1 cellular context compared by ENCODE assay signal in genomic region chr6:52544325-52545022, GRCh38.
A peak's percentile ranks its signal among the peaks of the same experiment; 100 is the strongest.
TF ChIP-seq lines count a peak whose summit lies in the region.

No MANE protein-coding gene starts in this region.

TF ChIP-seq in HepG2, 621 proteins besides CTCF, POLR2A, EP300 and RAD21 (continues in another document):
- TF ChIP-seq ZNF136 (CRISPR knock-in tag; IDR thresholded peaks at IDR 0.05; ENCODE audit: low read depth) (0 out of 2 replicates have a peak, but pooled peaks have one; percentile 9), ZNF446 (CRISPR knock-in tag; IDR thresholded peaks at IDR 0.05) (no peak), MEIS2 (CRISPR knock-in tag; IDR thresholded peaks at IDR 0.05) (no peak; the same call in 1 of the 2 replicates), ZNF652 (CRISPR knock-in tag; IDR thresholded peaks at IDR 0.05; ENCODE audit: borderline replicate concordance, low read depth) (no peak), AHR (CRISPR knock-in tag; IDR thresholded peaks at IDR 0.05) (no peak), ZNF10 (CRISPR knock-in tag; IDR thresholded peaks at IDR 0.05; ENCODE audit: borderline replicate concordance, low read depth) (no peak), ARNT (IDR thresholded peaks at IDR 0.05) (no peak), SIX4 (CRISPR knock-in tag; IDR thresholded peaks at IDR 0.05) (no peak), PBX2 (CRISPR knock-in tag; IDR thresholded peaks at IDR 0.05) (no peak), ATM (IDR thresholded peaks at IDR 0.05; ENCODE audit: borderline replicate concordance) (no peak), JUN (CRISPR knock-in tag; IDR thresholded peaks at IDR 0.05) (no peak), ZNF33A (CRISPR knock-in tag; IDR thresholded peaks at IDR 0.05; ENCODE audit: borderline replicate concordance) (0 out of 2 replicates have a peak, but pooled peaks have one; percentile 45), ZNF232 (CRISPR knock-in tag; IDR thresholded peaks at IDR 0.05; ENCODE audit: borderline replicate concordance) (no peak), ZEB1 (IDR thresholded peaks at IDR 0.05; ENCODE audit: insufficient replicate concordance, low read depth) (peak; percentile 58), ZFP37 (CRISPR knock-in tag; IDR thresholded peaks at IDR 0.05; ENCODE audit: borderline replicate concordance) (no peak; the same call in 1 of the 2 replicates), CREM (IDR thresholded peaks at IDR 0.05) (peak; percentile 76), CREM (CRISPR knock-in tag; IDR thresholded peaks at IDR 0.05) (no peak), FOXA3 (CRISPR knock-in tag; IDR thresholded peaks at IDR 0.05) (peak; percentile 94), ZMYM3 (CRISPR knock-in tag; IDR thresholded peaks at IDR 0.05) (peak; percentile 12; the same call in 1 of the 2 replicates), GZF1 (CRISPR knock-in tag; IDR thresholded peaks at IDR 0.05) (peak; percentile 83; the same call in 1 of the 2 replicates), SKI (IDR thresholded peaks at IDR 0.05; ENCODE audit: partially characterized antibody) (no peak), YEATS4 (CRISPR knock-in tag; IDR thresholded peaks at IDR 0.05; ENCODE audit: borderline replicate concordance) (no peak), ISL2 (CRISPR knock-in tag; IDR thresholded peaks at IDR 0.05) (peak; percentile 93), BCL6 (CRISPR knock-in tag; IDR thresholded peaks at IDR 0.05) (peak; percentile 41; the same call in 1 of the 2 replicates), CREB1 (IDR thresholded peaks at IDR 0.05) (no peak), CREB1 (CRISPR knock-in tag; IDR thresholded peaks at IDR 0.05) (peak; percentile 60; the same call in 1 of the 2 replicates), HOMEZ (CRISPR knock-in tag; IDR thresholded peaks at IDR 0.05; ENCODE audit: low read depth) (peak; percentile 4; the same call in 1 of the 2 replicates), ZSCAN9 (CRISPR knock-in tag; IDR thresholded peaks at IDR 0.05; ENCODE audit: borderline replicate concordance) (0 out of 2 replicates have a peak, but pooled peaks have one; percentile 51), NBN (conservative IDR thresholded peaks at IDR 0.05) (no peak), ZNF713 (CRISPR knock-in tag; IDR thresholded peaks at IDR 0.05) (no peak), JUNB (CRISPR knock-in tag; IDR thresholded peaks at IDR 0.05; ENCODE audit: borderline replicate concordance) (peak; percentile 11; the same call in 1 of the 2 replicates), ZNF335 (CRISPR knock-in tag; IDR thresholded peaks at IDR 0.05) (no peak; the same call in none of the 2 replicates), KDM1A (CRISPR knock-in tag; IDR thresholded peaks at IDR 0.05) (peak; percentile 57; the same call in 1 of the 2 replicates), RNF2 (conservative IDR thresholded peaks at IDR 0.05; ENCODE audit: low read depth) (no peak), ZNF570 (CRISPR knock-in tag; IDR thresholded peaks at IDR 0.05; ENCODE audit: borderline replicate concordance) (no peak), POLR2G (IDR thresholded peaks at IDR 0.05; ENCODE audit: low read depth, low read length) (0 out of 2 replicates have a peak, but pooled peaks have one; percentile 42), ZFP90 (CRISPR knock-in tag; IDR thresholded peaks at IDR 0.05; ENCODE audit: borderline replicate concordance) (no peak), ERF (CRISPR knock-in tag; IDR thresholded peaks at IDR 0.05) (0 out of 2 replicates have a peak, but pooled peaks have one; percentile 17), ZNF12 (CRISPR knock-in tag; IDR thresholded peaks at IDR 0.05) (peak; percentile 73), TGIF2 (CRISPR knock-in tag; IDR thresholded peaks at IDR 0.05) (0 out of 2 replicates have a peak, but pooled peaks have one; percentile 42), SOX13 (IDR thresholded peaks at IDR 0.05) (peak; percentile 63; the same call in 1 of the 2 replicates), SOX13 (CRISPR knock-in tag; conservative IDR thresholded peaks at IDR 0.05 in 1 of 2, IDR thresholded peaks at IDR 0.05 in 1 of 2) (peak in 1 of 2 experiments; percentile 78; a peak in 2 of 4 replicates), ZHX1 (CRISPR knock-in tag; IDR thresholded peaks at IDR 0.05; ENCODE audit: low read depth) (no peak), TFE3 (CRISPR knock-in tag; IDR thresholded peaks at IDR 0.05) (no peak; the same call in 1 of the 2 replicates), ZNF720 (CRISPR knock-in tag; IDR thresholded peaks at IDR 0.05) (no peak), SIN3B (IDR thresholded peaks at IDR 0.05; ENCODE audit: low read length) (no peak), CBFB (CRISPR knock-in tag; IDR thresholded peaks at IDR 0.05) (no peak), ZNF580 (CRISPR knock-in tag; IDR thresholded peaks at IDR 0.05; ENCODE audit: borderline replicate concordance, low read depth) (peak; percentile 8; the same call in 1 of the 2 replicates), NR1H2 (CRISPR knock-in tag; IDR thresholded peaks at IDR 0.05; ENCODE audit: borderline replicate concordance, low read depth) (no peak)
- TF ChIP-seq, protein P1, sequence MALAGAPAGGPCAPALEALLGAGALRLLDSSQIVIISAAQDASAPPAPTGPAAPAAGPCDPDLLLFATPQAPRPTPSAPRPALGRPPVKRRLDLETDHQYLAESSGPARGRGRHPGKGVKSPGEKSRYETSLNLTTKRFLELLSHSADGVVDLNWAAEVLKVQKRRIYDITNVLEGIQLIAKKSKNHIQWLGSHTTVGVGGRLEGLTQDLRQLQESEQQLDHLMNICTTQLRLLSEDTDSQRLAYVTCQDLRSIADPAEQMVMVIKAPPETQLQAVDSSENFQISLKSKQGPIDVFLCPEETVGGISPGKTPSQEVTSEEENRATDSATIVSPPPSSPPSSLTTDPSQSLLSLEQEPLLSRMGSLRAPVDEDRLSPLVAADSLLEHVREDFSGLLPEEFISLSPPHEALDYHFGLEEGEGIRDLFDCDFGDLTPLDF (CRISPR knock-in tag; IDR thresholded peaks at IDR 0.05), result no peak
- TF ChIP-seq, protein P2, sequence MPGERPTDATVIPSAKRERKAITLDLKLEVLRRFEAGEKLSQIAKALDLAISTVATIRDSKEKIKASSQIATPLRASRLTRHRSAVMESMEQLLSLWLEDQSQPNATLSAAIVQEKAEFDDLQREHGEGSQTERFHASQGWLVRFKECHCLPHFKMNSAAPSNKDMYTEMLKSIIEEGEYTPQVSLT (CRISPR knock-in tag; IDR thresholded peaks at IDR 0.05; ENCODE audit: borderline replicate concordance, low read depth), result 0 out of 2 replicates have a peak, but pooled peaks have one; percentile 11
- TF ChIP-seq, protein P3, sequence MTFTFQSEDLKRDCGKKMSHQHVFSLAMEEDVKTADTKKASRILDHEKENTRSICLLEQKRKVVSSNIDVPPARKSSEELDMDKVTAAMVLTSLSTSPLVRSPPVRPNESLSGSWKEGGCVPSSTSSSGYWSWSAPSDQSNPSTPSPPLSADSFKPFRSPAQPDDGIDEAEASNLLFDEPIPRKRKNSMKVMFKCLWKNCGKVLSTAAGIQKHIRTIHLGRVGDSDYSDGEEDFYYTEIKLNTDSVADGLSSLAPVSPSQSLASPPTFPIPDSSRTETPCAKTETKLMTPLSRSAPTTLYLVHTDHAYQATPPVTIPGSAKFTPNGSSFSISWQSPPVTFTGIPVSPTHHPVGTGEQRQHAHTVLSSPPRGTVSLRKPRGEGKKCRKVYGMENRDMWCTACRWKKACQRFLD (CRISPR knock-in tag; IDR thresholded peaks at IDR 0.05; ENCODE audit: borderline replicate concordance), result no peak
- TF ChIP-seq, protein P4, sequence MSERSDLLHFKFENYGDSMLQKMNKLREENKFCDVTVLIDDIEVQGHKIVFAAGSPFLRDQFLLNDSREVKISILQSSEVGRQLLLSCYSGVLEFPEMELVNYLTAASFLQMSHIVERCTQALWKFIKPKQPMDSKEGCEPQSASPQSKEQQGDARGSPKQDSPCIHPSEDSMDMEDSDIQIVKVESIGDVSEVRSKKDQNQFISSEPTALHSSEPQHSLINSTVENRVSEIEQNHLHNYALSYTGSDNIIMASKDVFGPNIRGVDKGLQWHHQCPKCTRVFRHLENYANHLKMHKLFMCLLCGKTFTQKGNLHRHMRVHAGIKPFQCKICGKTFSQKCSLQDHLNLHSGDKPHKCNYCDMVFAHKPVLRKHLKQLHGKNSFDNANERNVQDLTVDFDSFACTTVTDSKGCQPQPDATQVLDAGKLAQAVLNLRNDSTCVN (CRISPR knock-in tag; IDR thresholded peaks at IDR 0.05; ENCODE audit: borderline replicate concordance), result no peak
- TF ChIP-seq, protein P5, sequence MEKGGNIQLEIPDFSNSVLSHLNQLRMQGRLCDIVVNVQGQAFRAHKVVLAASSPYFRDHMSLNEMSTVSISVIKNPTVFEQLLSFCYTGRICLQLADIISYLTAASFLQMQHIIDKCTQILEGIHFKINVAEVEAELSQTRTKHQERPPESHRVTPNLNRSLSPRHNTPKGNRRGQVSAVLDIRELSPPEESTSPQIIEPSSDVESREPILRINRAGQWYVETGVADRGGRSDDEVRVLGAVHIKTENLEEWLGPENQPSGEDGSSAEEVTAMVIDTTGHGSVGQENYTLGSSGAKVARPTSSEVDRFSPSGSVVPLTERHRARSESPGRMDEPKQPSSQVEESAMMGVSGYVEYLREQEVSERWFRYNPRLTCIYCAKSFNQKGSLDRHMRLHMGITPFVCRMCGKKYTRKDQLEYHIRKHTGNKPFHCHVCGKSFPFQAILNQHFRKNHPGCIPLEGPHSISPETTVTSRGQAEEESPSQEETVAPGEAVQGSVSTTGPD (CRISPR knock-in tag; IDR thresholded peaks at IDR 0.05), result peak; percentile 87
- TF ChIP-seq, protein P6, sequence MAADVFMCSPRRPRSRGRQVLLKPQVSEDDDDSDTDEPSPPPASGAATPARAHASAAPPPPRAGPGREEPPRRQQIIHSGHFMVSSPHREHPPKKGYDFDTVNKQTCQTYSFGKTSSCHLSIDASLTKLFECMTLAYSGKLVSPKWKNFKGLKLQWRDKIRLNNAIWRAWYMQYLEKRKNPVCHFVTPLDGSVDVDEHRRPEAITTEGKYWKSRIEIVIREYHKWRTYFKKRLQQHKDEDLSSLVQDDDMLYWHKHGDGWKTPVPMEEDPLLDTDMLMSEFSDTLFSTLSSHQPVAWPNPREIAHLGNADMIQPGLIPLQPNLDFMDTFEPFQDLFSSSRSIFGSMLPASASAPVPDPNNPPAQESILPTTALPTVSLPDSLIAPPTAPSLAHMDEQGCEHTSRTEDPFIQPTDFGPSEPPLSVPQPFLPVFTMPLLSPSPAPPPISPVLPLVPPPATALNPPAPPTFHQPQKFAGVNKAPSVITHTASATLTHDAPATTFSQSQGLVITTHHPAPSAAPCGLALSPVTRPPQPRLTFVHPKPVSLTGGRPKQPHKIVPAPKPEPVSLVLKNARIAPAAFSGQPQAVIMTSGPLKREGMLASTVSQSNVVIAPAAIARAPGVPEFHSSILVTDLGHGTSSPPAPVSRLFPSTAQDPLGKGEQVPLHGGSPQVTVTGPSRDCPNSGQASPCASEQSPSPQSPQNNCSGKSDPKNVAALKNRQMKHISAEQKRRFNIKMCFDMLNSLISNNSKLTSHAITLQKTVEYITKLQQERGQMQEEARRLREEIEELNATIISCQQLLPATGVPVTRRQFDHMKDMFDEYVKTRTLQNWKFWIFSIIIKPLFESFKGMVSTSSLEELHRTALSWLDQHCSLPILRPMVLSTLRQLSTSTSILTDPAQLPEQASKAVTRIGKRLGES (CRISPR knock-in tag; IDR thresholded peaks at IDR 0.05; ENCODE audit: borderline replicate concordance), result no peak
